15 cellular contexts compared by ENCODE assay signal in genomic region chr12:101040936-101041335, GRCh38.
"Had no signal": no experiment of that assay in that cellular context is flagged by ENCODE, and none has a peak within 500 bp of the region (broad histone marks: within the 10 kb centered on the region; RNA-seq: fewer than 3 reads in every experiment).

No MANE protein-coding gene starts in this region.

- H3K4me3 ChIP-seq: lung, right lobe of liver, thoracic aorta had no signal

- ATAC-seq: right lobe of liver had no signal

- DNase-seq: activated CD4-positive, alpha-beta T cell treated with anti-CD3 and anti-CD28 coated beads for 1 hour; activated CD4-positive, alpha-beta T cell treated with anti-CD3 and anti-CD28 coated beads, Interleukin-2, amount 50 U/mL, for 4 hours; activated naive CD4-positive, alpha-beta T cell; activated naive CD8-positive, alpha-beta T cell treated with anti-CD3 and anti-CD28 coated beads, Interleukin-2, amount 10 ng/mL, durations not matched to agents 7 days and 5 days; activated T-cell treated with anti-CD3 and anti-CD28 coated beads for 4 hours; anterior cingulate cortex; brain microvascular endothelial cell; cerebellar nuclear complex; erythroblast; foreskin melanocyte; left colon; right lobe of liver; stimulated activated CD4-positive, alpha-beta T cell treated with anti-CD3 and anti-CD28 coated beads, Interleukin-1b, Interleukin-23, amount 100 ng/mL, for 48 hours had no signal
